16 cellular contexts compared by ENCODE assay signal in genomic region chr3:53216723-53217122, GRCh38. TPM values are rescaled to one million over a fixed set of nuclear protein-coding genes. Genes with fewer than 3 reads are reported as not detected.
"Had no signal": no experiment of that assay in that cellular context is flagged by ENCODE, and none has a peak within 500 bp of the region (broad histone marks: within the 10 kb centered on the region; RNA-seq: fewer than 3 reads in every experiment).

No MANE protein-coding gene starts in this region.

- H3K27ac ChIP-seq: adrenal gland, epithelial cell of prostate, ovary, stomach, testis, upper lobe of left lung had no signal

- H3K9me3 ChIP-seq: adrenal gland, ovary, stomach, testis, upper lobe of left lung had no signal

- H3K4me1 ChIP-seq: adrenal gland, testis, upper lobe of left lung had no signal

- H3K27ac Mint-ChIP-seq: activated naive CD4-positive, alpha-beta T cell treated with anti-CD3 and anti-CD28 coated beads, Interleukin-2, amount 50 U/mL, for 24 hours; activated T-helper 17 cell treated with anti-CD3 and anti-CD28 coated beads, Interleukin-2, amount 50 U/mL, for 72 hours; effector memory CD8-positive, alpha-beta T cell; mesothelial cell of epicardium had no signal

- H3K27me3 Mint-ChIP-seq: activated naive CD4-positive, alpha-beta T cell treated with anti-CD3 and anti-CD28 coated beads, Interleukin-2, amount 50 U/mL, for 24 hours; activated T-helper 17 cell treated with anti-CD3 and anti-CD28 coated beads, Interleukin-2, amount 50 U/mL, for 72 hours had no signal

- H3K27me3 ChIP-seq: adrenal gland, ovary, stomach, testis, upper lobe of left lung had no signal

- DNase-seq: activated CD4-positive, alpha-beta T cell treated with anti-CD3 and anti-CD28 coated beads, Interleukin-2, amount 50 U/mL, for 4 hours; activated CD4-positive, CD25-positive, alpha-beta regulatory T cell treated with anti-CD3 and anti-CD28 coated beads, Interleukin-2, amount 50 U/mL, for 72 hours; adrenal gland; dermis blood vessel endothelial cell; effector memory CD8-positive, alpha-beta T cell; foreskin melanocyte; ovary; stomach; testis; upper lobe of left lung had no signal

- H3K36me3 ChIP-seq: adrenal gland, ovary, stomach, upper lobe of left lung had no signal

- ATAC-seq: activated T-helper 17 cell treated with anti-CD3 and anti-CD28 coated beads, Interleukin-2, amount 50 U/mL, for 72 hours; effector memory CD8-positive, alpha-beta T cell; sciatic nerve had no signal

- H3K4me3 ChIP-seq: adrenal gland, ovary, stomach, testis, upper lobe of left lung had no signal

- H3K4me3 Mint-ChIP-seq: activated naive CD4-positive, alpha-beta T cell treated with anti-CD3 and anti-CD28 coated beads, Interleukin-2, amount 50 U/mL, for 24 hours; activated T-helper 17 cell treated with anti-CD3 and anti-CD28 coated beads, Interleukin-2, amount 50 U/mL, for 72 hours; effector memory CD8-positive, alpha-beta T cell; mesothelial cell of epicardium had no signal

- H3K36me3 Mint-ChIP-seq: activated naive CD4-positive, alpha-beta T cell treated with anti-CD3 and anti-CD28 coated beads, Interleukin-2, amount 50 U/mL, for 24 hours; mesothelial cell of epicardium had no signal

- H3K9me3 Mint-ChIP-seq: activated naive CD4-positive, alpha-beta T cell treated with anti-CD3 and anti-CD28 coated beads, Interleukin-2, amount 50 U/mL, for 24 hours; activated T-helper 17 cell treated with anti-CD3 and anti-CD28 coated beads, Interleukin-2, amount 50 U/mL, for 72 hours; effector memory CD8-positive, alpha-beta T cell; mesothelial cell of epicardium had no signal

- H3K4me1 Mint-ChIP-seq: mesothelial cell of epicardium had no signal

RNA-seq across cellular contexts. Expression of gene PRKCD, which starts 55.7 kb away (rescaled TPM):
- polyA plus RNA-seq: neural cell had no signal
